In genomic region chr12:120528861-120529525, GRCh38 we compare ENCODE assay signal across 8 cellular contexts. TPM values are rescaled to one million over a fixed set of nuclear protein-coding genes. Genes with fewer than 3 reads are reported as not detected.
A peak's percentile ranks its signal among the peaks of the same experiment; 100 is the strongest.
DNase-seq lines count a peak whose midpoint lies in the region; ATAC-seq and TF ChIP-seq lines count a peak whose summit lies in the region.

Gene COQ5, minus strand, starts transcription at chr12:120529158. Its CDS starts 17 bp downstream, at chr12:120529141.

- H2AFZ ChIP-seq in OCI-LY3 (ENCODE audit: low read depth, low read length): peak within 1 kb of the TSS; percentile 92

- H3K4me3 ChIP-seq in HUES48 (ENCODE audit: low read depth, low read length) (peak within 1 kb of the TSS; percentile 94), OCI-LY3 (ENCODE audit: low read length) (peak within 1 kb of the TSS; percentile 99), mucosa of descending colon (peak within 1 kb of the TSS; percentile 46)

- peaks cover 12% of the 10 kb centered on the region for H3K79me2 ChIP-seq in OCI-LY3 (ENCODE audit: low read length)

- peak within 1 kb of the TSS; percentile 95 for H3K4me2 ChIP-seq in OCI-LY3 (ENCODE audit: low read length)

- no peaks in the 10 kb centered on the region for H4K20me1 ChIP-seq in OCI-LY3 (ENCODE audit: insufficient read depth, low read length)

- intact Hi-C loops in mucosa of descending colon (cut with DNase I, micrococcal nuclease): no loop called here

- TF ChIP-seq CTCF in OCI-LY3 (IDR thresholded peaks at IDR 0.05; ENCODE audit: low read depth, low read length) (no peak), mucosa of descending colon (IDR thresholded peaks at IDR 0.05) (no peak)

- DNase-seq in COR-L47 (lab: John Stamatoyannopoulos, UW) (peak; percentile 79), activated T-cell treated with anti-CD3 and anti-CD28 coated beads for 48 hours (ENCODE audit: low read depth) (peak; percentile 79), epithelial cell of prostate (ENCODE audit: low read depth, low spot score) (no peak), mucosa of descending colon (peak; percentile 93 to 96 (median 93))
- peak; percentile 79 for DNase-seq in stimulated activated CD8-positive, alpha-beta memory T cell treated with anti-CD3 and anti-CD28 coated beads, Interleukin-4, amount 100 ng/mL, for 24 hours (ENCODE audit: low read depth)

- no peaks in the 10 kb centered on the region for H3K27me3 ChIP-seq in HUES48 (ENCODE audit: control insufficient read depth, insufficient read depth, low read length)
- no peaks in the 10 kb centered on the region for H3K27me3 ChIP-seq in OCI-LY3 (ENCODE audit: low read depth, low read length)

- H3K9me3 ChIP-seq in HUES48 (ENCODE audit: control insufficient read depth, insufficient read depth, low read length): no peaks in the 10 kb centered on the region
- no peaks in the 10 kb centered on the region for H3K9me3 ChIP-seq in OCI-LY3 (ENCODE audit: insufficient read depth, low read length)
- no peaks in the 10 kb centered on the region for H3K9me3 ChIP-seq in mucosa of descending colon

- peak within 1 kb of the TSS; percentile 96 for H3K27ac ChIP-seq in HUES48 (ENCODE audit: low read depth, low read length)
- H3K27ac ChIP-seq in OCI-LY3 (ENCODE audit: low read length): peak within 1 kb of the TSS; percentile 41
- peak within 1 kb of the TSS; percentile 88 for H3K27ac ChIP-seq in epithelial cell of prostate

- H3K9ac ChIP-seq in HUES48 (ENCODE audit: low read depth, low read length): peak within 1 kb of the TSS; percentile 92
- H3K9ac ChIP-seq in OCI-LY3 (ENCODE audit: low read length): peak within 1 kb of the TSS; percentile 89

- H3K4me1 ChIP-seq in HUES48 (ENCODE audit: control insufficient read depth, insufficient read depth, low read length) (peaks cover 10% of the 10 kb centered on the region), OCI-LY3 (ENCODE audit: low read length) (peaks cover 9% of the 10 kb centered on the region), mucosa of descending colon (ENCODE audit: low read depth) (peaks cover 6% of the 10 kb centered on the region)

- H3K36me3 ChIP-seq in HUES48 (ENCODE audit: control insufficient read depth, insufficient read depth, low read length) (0 out of 2 replicates have a peak, but pooled peaks cover under 1% of the 10 kb centered on the region), OCI-LY3 (replicated peaks; ENCODE audit: low read depth, low read length) (no peaks in the 10 kb centered on the region), mucosa of descending colon (ENCODE audit: low read depth) (no peaks in the 10 kb centered on the region)

- ATAC-seq in GM21381 (IDR thresholded peaks at IDR 0.05; ENCODE audit: unreplicated experiment): peak; percentile 69
- ATAC-seq in mucosa of descending colon: peak; percentile 95

RNA-seq across cellular contexts. Expression of gene COQ5, which starts in this region (rescaled TPM):
- 10 to 100 TPM; 22.8 to 30.0 (median 29.5) TPM for total RNA-seq in mucosa of descending colon

Comparison
In these comparisons a context has a peak if more than half of its experiments do, and no peak if none do; other contexts are left out.
1. H3K27ac ChIP-seq: peak in every context shown above with its lines; median percentile 96 in HUES48; 88 in epithelial cell of prostate; 41 in OCI-LY3.
2. H3K4me3 ChIP-seq: peak in every context shown above with its lines; median percentile 99 in OCI-LY3; 94 in HUES48; 46 in mucosa of descending colon.